In the genomic region with DNA sequence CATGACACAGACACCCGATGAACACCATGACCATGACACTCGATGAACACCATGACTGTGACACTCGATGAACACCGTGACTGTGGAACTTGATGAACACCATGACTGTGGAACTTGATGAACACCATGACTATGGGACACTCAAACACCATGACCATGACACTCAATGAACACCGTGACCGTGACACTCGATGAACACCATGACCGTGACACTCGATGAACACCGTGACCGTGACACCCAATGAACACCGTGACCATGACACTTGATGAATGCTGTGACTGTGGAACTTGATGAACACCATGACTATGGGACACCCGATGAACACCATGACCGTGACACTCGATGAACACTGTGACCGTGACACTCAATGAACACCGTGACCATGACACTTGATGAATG, we compare ENCODE assay signal across 23 cellular contexts. TPM values are rescaled to one million over a fixed set of nuclear protein-coding genes. Genes with fewer than 3 reads are reported as not detected.
"Had no signal": no experiment of that assay in that cellular context is flagged by ENCODE, and none has a peak within 500 bp of the region (broad histone marks: within the 10 kb centered on the region; RNA-seq: fewer than 3 reads in every experiment).

No MANE protein-coding gene starts in this region.

- H3K27ac ChIP-seq: HL-60, SJSA1, SK-N-MC had no signal

- H3K9me3 ChIP-seq: MG63, SJSA1 had no signal

- FAIRE-seq: RCC 7860 had no signal

- H3K36me3 ChIP-seq: MG63, SJSA1 had no signal

- H3K4me1 ChIP-seq: SJSA1 had no signal

- H3K4me3 ChIP-seq: MG63, SJSA1, SK-N-MC had no signal

- H3K27me3 ChIP-seq: MG63 had no signal

- DNase-seq: Karpas-422, KG1, MG63, NCI-H1092, NCI-H1105 treated with DMSO at 0.1 percent for 48 hours, NCI-H1417 treated with DMSO at 0.1 percent for 48 hours, NCI-H146, NCI-H1694 treated with DMSO at 0.1 percent for 48 hours, NCI-H1930, NCI-H2081, NCI-H2107, NCI-H2227 treated with DMSO at 0.1 percent for 48 hours, NCI-H524, NCI-H69, NCI-H774, Right ventricle myocardium superior, RPMI8226, SIG-M5 had no signal

RNA-seq across cellular contexts. Expression of gene ZFR2, which starts 31.5 kb away (rescaled TPM):
- total RNA-seq: NCI-H460, Right ventricle myocardium superior, SJSA1 had no signal

RNA-seq across cellular contexts. Expression of gene ATCAY, which starts 43.2 kb away (rescaled TPM):
- total RNA-seq: NCI-H460, Right ventricle myocardium superior had no signal

RNA-seq across cellular contexts. Expression of gene MATK, which starts 51.2 kb away (rescaled TPM):
- total RNA-seq: NCI-H460, SJSA1 had no signal
